8 cellular contexts compared by ENCODE assay signal in the genomic region with DNA sequence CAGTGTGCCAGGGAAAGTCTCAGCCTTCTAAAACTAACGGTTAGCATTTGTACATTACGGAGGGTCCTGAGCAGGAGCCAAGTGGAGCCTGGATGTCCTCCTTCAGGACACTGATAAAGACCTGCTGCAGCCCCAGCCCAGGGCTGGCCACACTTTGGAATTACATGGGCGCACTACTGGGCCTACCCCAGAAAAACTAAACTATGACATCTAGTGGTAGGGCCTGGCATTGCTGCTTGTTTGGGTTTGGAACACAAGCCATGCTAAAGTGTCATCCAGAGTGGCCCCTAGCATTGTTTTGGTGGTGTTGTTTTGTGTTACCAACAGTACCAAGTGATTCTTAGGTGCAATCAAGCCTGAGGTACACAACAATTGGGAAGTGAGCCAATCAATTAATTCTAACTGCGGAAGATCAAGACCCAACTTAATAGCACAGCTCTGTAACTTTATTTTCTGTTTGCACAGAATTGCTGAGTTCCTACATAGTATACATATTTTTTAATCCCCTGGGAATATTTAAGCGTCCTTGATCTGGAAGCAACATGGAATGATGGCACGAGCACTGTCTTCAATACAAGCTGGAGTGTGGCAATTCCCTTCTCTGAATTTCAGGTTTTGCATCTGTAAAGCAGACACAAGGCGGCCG.
DNase-seq lines count a peak whose midpoint lies in the region; ATAC-seq and TF ChIP-seq lines count a peak whose summit lies in the region.

No MANE protein-coding gene starts in this region.

- no peak overlapping the region for H2AFZ ChIP-seq in OCI-LY3 (ENCODE audit: low read depth, low read length)

- 38 to 44% methylated on average over 8 of the region's 8 CpGs for WGBS in body of pancreas, 2 donors

- no peaks in the 10 kb centered on the region; the same call in 1 of the 2 replicates for H3K27me3 ChIP-seq in OCI-LY3 (ENCODE audit: low read depth, low read length)
- no peaks in the 10 kb centered on the region for H3K27me3 ChIP-seq in body of pancreas

- H3K4me1 ChIP-seq in OCI-LY3 (ENCODE audit: low read length) = peaks cover 3% of the 10 kb centered on the region; the same call in 1 of the 2 replicates
- peaks cover 24% of the 10 kb centered on the region for H3K4me1 ChIP-seq in body of pancreas

- H3K27ac ChIP-seq in OCI-LY3 (ENCODE audit: low read length) (no peak overlapping the region), body of pancreas (peak overlapping the region in 1 of 4 donors; percentile 49)

- intact Hi-C loops in body of pancreas (cut with DNase I) = loop anchor here (5.0 kb wide), 2 partner anchors 62 to 267 kb away; no protein-coding TSS in a partner anchor

- H3K36me3 ChIP-seq in OCI-LY3 (replicated peaks; ENCODE audit: low read depth, low read length) (no peaks in the 10 kb centered on the region), body of pancreas (replicated peaks in 1 of 2; ENCODE audit: insufficient read depth in 1 of 2, low read depth in 2 of 2) (no peaks in the 10 kb centered on the region)

- peak; percentile 96 for TF ChIP-seq CTCF in OCI-LY3 (IDR thresholded peaks at IDR 0.05; ENCODE audit: low read depth, low read length)
- peak; percentile 74 to 94 (median 89) for TF ChIP-seq CTCF in body of pancreas (IDR thresholded peaks at IDR 0.05)

- no peak overlapping the region for H3K4me2 ChIP-seq in OCI-LY3 (ENCODE audit: low read length)

- no peak overlapping the region for H3K4me3 ChIP-seq in OCI-LY3 (ENCODE audit: low read length)
- no peak overlapping the region for H3K4me3 ChIP-seq in body of pancreas

- no peak for TF ChIP-seq POLR2A in body of pancreas (IDR thresholded peaks at IDR 0.05)

- H3K9me3 ChIP-seq in OCI-LY3 (ENCODE audit: insufficient read depth, low read length) = no peaks in the 10 kb centered on the region
- no peaks in the 10 kb centered on the region for H3K9me3 ChIP-seq in body of pancreas

- DNase-seq in DMS 273 treated with DMSO at 0.1 percent for 48 hours (lab: John Stamatoyannopoulos, UW) (peak; percentile 1), H4 (ENCODE audit: low spot score) (peak; percentile 16), body of pancreas (peak; percentile 75 to 77 (median 76)), inferior parietal cortex (ENCODE audit: extremely low spot score) (peak; percentile 82)
- peak; percentile 48 to 52 for DNase-seq in stimulated activated CD4-positive, alpha-beta T cell treated with anti-CD3 and anti-CD28 coated beads, Interleukin-2, amount 100 ng/mL, for 48 hours

- peaks cover 9% of the 10 kb centered on the region; the same call in 1 of the 2 replicates for H4K20me1 ChIP-seq in OCI-LY3 (ENCODE audit: insufficient read depth, low read length)

- no peaks in the 10 kb centered on the region for H3K79me2 ChIP-seq in OCI-LY3 (ENCODE audit: low read length)

- peak; percentile 89 for ATAC-seq in body of pancreas
- no peak for ATAC-seq in HG03095 (IDR thresholded peaks at IDR 0.05; ENCODE audit: unreplicated experiment)
- ATAC-seq in HG02970 (IDR thresholded peaks at IDR 0.05; ENCODE audit: low FRiP score, unreplicated experiment) = no peak

- no peak overlapping the region for H3K9ac ChIP-seq in OCI-LY3 (ENCODE audit: low read length)

Comparison
In these comparisons a context has a peak if more than half of its experiments do, and no peak if none do; other contexts are left out.
1. DNase-seq: peak in every context shown above with its lines; median percentile 82 in inferior parietal cortex; 76 in body of pancreas; 50 in stimulated activated CD4-positive, alpha-beta T cell treated with anti-CD3 and anti-CD28 coated beads, Interleukin-2, amount 100 ng/mL, for 48 hours; 16 in H4; 1 in DMS 273 treated with DMSO at 0.1 percent for 48 hours.